In genomic region chr14:75660630-75661498, GRCh38 we compare ENCODE assay signal across 8 cellular contexts. TPM values are rescaled to one million over a fixed set of nuclear protein-coding genes. Genes with fewer than 3 reads are reported as not detected.
DNase-seq lines count a peak whose midpoint lies in the region; ATAC-seq and TF ChIP-seq lines count a peak whose summit lies in the region.

TSS of gene ERG28 (minus strand) at chr14:75660876. CDS start at chr14:75657502, 3,374 bp downstream.
TSS of gene TTLL5 (plus strand) at chr14:75661246. CDS start at chr14:75663150, 1,904 bp downstream.

- H3K27me3 Mint-ChIP-seq in GM23338 (ENCODE audit: insufficient read depth, low read depth, poor library complexity) (peaks cover 13% of the 10 kb centered on the region), naive B cell (no peaks in the 10 kb centered on the region)
- H3K27me3 Mint-ChIP-seq in stimulated activated memory B cell treated with anti-CD40 and anti-IgM and Interleukin-4, amounts not matched to agents 10 μg/mL and 1 μg/mL and 100 μg/mL, for 72 hours, result no peaks in the 10 kb centered on the region

- H3K27me3 ChIP-seq in DOHH2 (ENCODE audit: control insufficient read depth, low read length) (no peaks in the 10 kb centered on the region), GM23338 (ENCODE audit: insufficient read depth) (no peaks in the 10 kb centered on the region)

- H4K20me1 ChIP-seq in DOHH2 (ENCODE audit: control insufficient read depth, insufficient read depth, low read depth, low read length) (no peaks in the 10 kb centered on the region), GM23338 (replicated peaks; ENCODE audit: insufficient read depth) (no peaks in the 10 kb centered on the region; the same call in none of the 2 replicates)

- H3K36me3 ChIP-seq in DOHH2 (ENCODE audit: control insufficient read depth, low read length), result peaks cover 56% of the 10 kb centered on the region
- 0 out of 2 replicates have a peak, but pooled peaks cover 4% of the 10 kb centered on the region for H3K36me3 ChIP-seq in GM23338 (ENCODE audit: insufficient read depth)

- no peak for TF ChIP-seq CTCF in DOHH2 (IDR thresholded peaks at IDR 0.05; ENCODE audit: low read depth, low read length, poor library complexity, severe bottlenecking)
- TF ChIP-seq CTCF in GM23338 (conservative IDR thresholded peaks at IDR 0.05; ENCODE audit: low read depth in 2 of 2), result no peak

- H3K9me2 ChIP-seq in DOHH2 (replicated peaks; ENCODE audit: control insufficient read depth, low read length) (no peaks in the 10 kb centered on the region), GM23338 (ENCODE audit: insufficient read depth) (no peaks in the 10 kb centered on the region)

- ATAC-seq in GM23338 (peak; percentile 94), naive B cell (ENCODE audit: low read depth in 2 of 2) (peak; percentile 90 to 94)
- peak; percentile 99 for ATAC-seq in stimulated activated memory B cell treated with anti-CD40 and anti-IgM and Interleukin-4, amounts not matched to agents 10 μg/mL and 1 μg/mL and 100 μg/mL, for 72 hours

- peak within 1 kb of the TSS; percentile 95 for H3K27ac Mint-ChIP-seq in GM23338
- H3K27ac Mint-ChIP-seq in naive B cell, result peak within 1 kb of the TSS; percentile 86 to 98 (median 96)
- peak within 1 kb of the TSS; percentile 88 for H3K27ac Mint-ChIP-seq in stimulated activated memory B cell treated with anti-CD40 and anti-IgM and Interleukin-4, amounts not matched to agents 10 μg/mL and 1 μg/mL and 100 μg/mL, for 72 hours

- H3K27ac ChIP-seq in DOHH2 (ENCODE audit: low read depth, low read length), result peak within 1 kb of the TSS; percentile 63
- peak within 1 kb of the TSS; percentile 94 for H3K27ac ChIP-seq in GM23338 (ENCODE audit: low read depth)

- H3K9me3 Mint-ChIP-seq in GM23338 (no peaks in the 10 kb centered on the region), naive B cell (peaks cover 0 to 3% (median 0%) of the 10 kb centered on the region in 7 donors)
- H3K9me3 Mint-ChIP-seq in stimulated activated memory B cell treated with anti-CD40 and anti-IgM and Interleukin-4, amounts not matched to agents 10 μg/mL and 1 μg/mL and 100 μg/mL, for 72 hours, result no peaks in the 10 kb centered on the region

- DNase-seq in GM23338 (ENCODE audit: low spot score), result peak; percentile 98
- DNase-seq in LHCN-M2 (ENCODE audit: low read depth), result peak; percentile 96
- peak; percentile 95 for DNase-seq in RPMI8226
- DNase-seq in activated T-helper 1 cell treated with anti-CD3 and anti-CD28 coated beads, Interleukin-2, amount 50 U/mL, for 16 hours (ENCODE audit: low read depth in 1 of 2, low spot score in 1 of 2), result peak; percentile 90 to 96
- peak; percentile 98 for DNase-seq in fibroblast of gingiva (ENCODE audit: low read depth)
- DNase-seq in naive B cell, result peak; percentile 96

- H3K36me3 Mint-ChIP-seq in GM23338 (ENCODE audit: low read depth) (peaks cover 22% of the 10 kb centered on the region), naive B cell (no peaks in the 10 kb centered on the region)
- no peaks in the 10 kb centered on the region for H3K36me3 Mint-ChIP-seq in stimulated activated memory B cell treated with anti-CD40 and anti-IgM and Interleukin-4, amounts not matched to agents 10 μg/mL and 1 μg/mL and 100 μg/mL, for 72 hours

- H3K4me1 ChIP-seq in DOHH2 (ENCODE audit: control insufficient read depth, low read length) (peaks cover 21% of the 10 kb centered on the region), GM23338 (ENCODE audit: insufficient read depth) (peaks cover 16% of the 10 kb centered on the region; the same call in 1 of the 2 replicates)

- H3F3A ChIP-seq in DOHH2 (ENCODE audit: control insufficient read depth, insufficient read depth), result no peaks in the 10 kb centered on the region
- H3F3A ChIP-seq in GM23338 (replicated peaks; ENCODE audit: low read depth), result peaks cover 5% of the 10 kb centered on the region

- H3K4me3 Mint-ChIP-seq in GM23338, result peak within 1 kb of the TSS; percentile 93
- H3K4me3 Mint-ChIP-seq in naive B cell, result peak within 1 kb of the TSS; percentile 81 to 98 (median 96)
- H3K4me3 Mint-ChIP-seq in stimulated activated memory B cell treated with anti-CD40 and anti-IgM and Interleukin-4, amounts not matched to agents 10 μg/mL and 1 μg/mL and 100 μg/mL, for 72 hours, result peak within 1 kb of the TSS; percentile 93

- peaks cover 49% of the 10 kb centered on the region for H3K79me2 ChIP-seq in DOHH2 (ENCODE audit: control insufficient read depth, low read length)
- H3K79me2 ChIP-seq in GM23338 (replicated peaks; ENCODE audit: insufficient read depth), result peaks cover 66% of the 10 kb centered on the region

- peak within 1 kb of the TSS; percentile 86 for H2AFZ ChIP-seq in GM23338

- no peaks in the 10 kb centered on the region for H3K9me3 ChIP-seq in DOHH2 (ENCODE audit: control insufficient read depth, insufficient read depth, low read length)

- peak within 1 kb of the TSS; percentile 82 for H3K4me3 ChIP-seq in DOHH2 (ENCODE audit: low read length)
- H3K4me3 ChIP-seq in GM23338, result peak within 1 kb of the TSS; percentile 91

- H3K4me1 Mint-ChIP-seq in GM23338 (peaks cover 15% of the 10 kb centered on the region; the same call in 2 of the 3 replicates), naive B cell (peaks cover 10 to 26% (median 22%) of the 10 kb centered on the region in 3 donors)
- H3K4me1 Mint-ChIP-seq in stimulated activated memory B cell treated with anti-CD40 and anti-IgM and Interleukin-4, amounts not matched to agents 10 μg/mL and 1 μg/mL and 100 μg/mL, for 72 hours, result peaks cover 22% of the 10 kb centered on the region

- H3K4me2 ChIP-seq in DOHH2 (ENCODE audit: low read length), result peak within 1 kb of the TSS; percentile 96
- peak within 1 kb of the TSS; percentile 85 for H3K4me2 ChIP-seq in GM23338

TF ChIP-seq in GM23338, 12 proteins besides CTCF, POLR2A, EP300 and RAD21:
- no peak for TF ChIP-seq REST (IDR thresholded peaks at IDR 0.05; ENCODE audit: unreplicated experiment)
- TF ChIP-seq POLR2AphosphoS5 (IDR thresholded peaks at IDR 0.05; ENCODE audit: low read depth), result peak; percentile 87
- no peak for TF ChIP-seq ZNF114 (CRISPR knock-in tag; IDR thresholded peaks at IDR 0.05)
- TF ChIP-seq CREB1 (CRISPR knock-in tag; IDR thresholded peaks at IDR 0.05; ENCODE audit: low read depth), result peak; percentile 95
- 0 out of 2 replicates have a peak, but pooled peaks have one; percentile 73 for TF ChIP-seq ETS1 (IDR thresholded peaks at IDR 0.05)

RNA-seq across cellular contexts. Expression of gene ERG28, which starts in this region (rescaled TPM):
- total RNA-seq in GM23338 (2014; rRNA removed; shearing (Covaris generic)), result 27.1 and 27.9 TPM in 2 replicates
- polyA plus RNA-seq in GM23338 (2016; fragmentation: Nextera tagmentation; extraction: Ambion mirVana), result 88.9 and 95.1 TPM in 2 replicates
- 9.1 and 9.8 TPM in 2 replicates for total RNA-seq in LHCN-M2 (2014; rRNA removed)
- 17.3 TPM for polyA plus RNA-seq in LHCN-M2 (2012)
- 10 to 100 TPM; 16.9 to 29.9 (median 23.6) TPM for polyA plus RNA-seq in naive B cell (ENCODE audit: low read depth in 6 of 6)

RNA-seq across cellular contexts. Expression of gene TTLL5, which starts in this region (rescaled TPM):
- 34.2 and 35.4 TPM in 2 replicates for total RNA-seq in GM23338 (2014; rRNA removed; shearing (Covaris generic))
- polyA plus RNA-seq in GM23338 (2016; fragmentation: Nextera tagmentation; extraction: Ambion mirVana), result 24.5 and 33.5 TPM in 2 replicates
- 12.8 and 22.0 TPM in 2 replicates for total RNA-seq in LHCN-M2 (2014; rRNA removed)
- polyA plus RNA-seq in LHCN-M2 (2012), result 14.3 TPM
- 10 to 100 TPM in 2 of 6 donors, 1 to 10 TPM in 4; 3.8 to 15.9 (median 9.1) TPM for polyA plus RNA-seq in naive B cell (ENCODE audit: low read depth in 6 of 6)

Comparison
In these comparisons a context has a peak if more than half of its experiments do, and no peak if none do; other contexts are left out.
1. Peak in every context shown above with its lines: DNase-seq, ATAC-seq, H3K4me3 ChIP-seq and H3K27ac ChIP-seq.